Comparison of ENCODE assay signal across 15 cellular contexts in genomic region chr15:64324513-64324912, GRCh38.
"Had no signal": no experiment of that assay in that cellular context is flagged by ENCODE, and none has a peak within 500 bp of the region (broad histone marks: within the 10 kb centered on the region; RNA-seq: fewer than 3 reads in every experiment).

No MANE protein-coding gene starts in this region.

- DNase-seq: activated CD4-positive, alpha-beta T cell treated with anti-CD3 and anti-CD28 coated beads, Interleukin-2, amount 50 U/mL, for 1 hour; activated naive CD4-positive, alpha-beta T cell treated with anti-CD3 and anti-CD28 coated beads, Interleukin-2, amount 10 ng/mL, durations not matched to agents 7 days and 5 days; activated T-cell treated with anti-CD3 and anti-CD28 coated beads for 4 hours; caudate nucleus; islet precursor cell; left lung; mucosa of descending colon; naive thymus-derived CD4-positive, alpha-beta T cell; pancreas; sigmoid colon; stimulated activated CD4-positive, alpha-beta T cell treated with anti-CD3 and anti-CD28 coated beads, Interleukin-1b, Interleukin-23, amount 100 ng/mL, for 48 hours; stomach; SW 1271 had no signal

- H3K27ac ChIP-seq: left lung, pancreas, sigmoid colon, stomach, thoracic aorta had no signal

- ATAC-seq: activated T-helper 17 cell treated with anti-CD3 and anti-CD28 coated beads, Interleukin-2, amount 50 U/mL, for 72 hours; left lung; mucosa of descending colon; naive thymus-derived CD4-positive, alpha-beta T cell; pancreas had no signal
